14 cellular contexts compared by ENCODE assay signal in the genomic region with DNA sequence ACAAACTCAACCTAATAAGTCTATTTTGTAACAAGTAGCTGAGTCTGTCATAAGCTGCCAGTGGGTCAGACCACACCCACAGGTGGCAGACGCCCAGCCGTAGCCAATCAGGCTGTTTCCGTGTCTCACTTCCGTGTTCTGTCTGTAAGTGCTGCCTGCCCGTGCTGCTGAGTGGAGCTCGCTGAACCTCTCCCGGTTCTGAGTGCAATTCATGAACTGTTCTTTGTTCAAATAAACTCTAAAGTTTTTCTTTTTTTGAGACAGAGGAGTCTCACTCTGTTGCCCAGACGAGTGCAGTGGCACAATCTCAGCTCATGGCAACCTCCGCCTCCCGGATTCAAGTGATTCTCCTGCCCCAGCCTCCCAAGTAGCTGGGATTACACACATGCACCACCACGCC. TPM values are rescaled to one million over a fixed set of nuclear protein-coding genes. Genes with fewer than 3 reads are reported as not detected.
DNase-seq lines count a peak whose midpoint lies in the region; ATAC-seq and TF ChIP-seq lines count a peak whose summit lies in the region.
"Had no signal": no experiment of that assay in that cellular context is flagged by ENCODE, and none has a peak within 500 bp of the region (broad histone marks: within the 10 kb centered on the region; RNA-seq: fewer than 3 reads in every experiment).

No MANE protein-coding gene starts in this region.

- no peaks in the 10 kb centered on the region for H3K4me1 ChIP-seq in HEK293 (ENCODE audit: control insufficient read depth, insufficient read depth, low read length)
- H3K4me1 ChIP-seq in esophagus muscularis mucosa = no peaks in the 10 kb centered on the region

- H3K9me3 ChIP-seq in HEK293 (ENCODE audit: control insufficient read depth, insufficient read depth, low read depth, low read length) (no peaks in the 10 kb centered on the region), esophagus muscularis mucosa (no peaks in the 10 kb centered on the region)
- H3K9me3 ChIP-seq: tibial nerve had no signal

- peaks cover 7% of the 10 kb centered on the region for H3K36me3 Mint-ChIP-seq in activated naive CD8-positive, alpha-beta T cell treated with anti-CD3 and anti-CD28 coated beads for 36 hours

- TF ChIP-seq CTCF in HEK293 (tag by site-specific recombination; IDR thresholded peaks at IDR 0.05) = no peak
- no peak for TF ChIP-seq CTCF in esophagus muscularis mucosa (IDR thresholded peaks at IDR 0.05)

- CTCF ChIA-PET in HEK293 (lab: Yijun Ruan, JAX) = interaction anchor here (1.0 to 1.5 kb wide), 4 partner anchors 9 to 126 kb away, joined by 3 to 4 read pairs (median 4); no protein-coding TSS in a partner anchor

- no peaks in the 10 kb centered on the region for H3K9me3 Mint-ChIP-seq in activated naive CD8-positive, alpha-beta T cell treated with anti-CD3 and anti-CD28 coated beads for 36 hours
- H3K9me3 Mint-ChIP-seq: activated CD8-positive, alpha-beta T cell treated with anti-CD3 and anti-CD28 coated beads for 36 hours; activated naive CD4-positive, alpha-beta T cell treated with anti-CD3 and anti-CD28 coated beads for 36 hours; CD4-positive, alpha-beta T cell had no signal

- POLR2A ChIA-PET in HEK293 (lab: Yijun Ruan, JAX) = interaction anchor here (0.6 to 1.1 kb wide), 2 partner anchors 25 to 760 kb away, joined by 3 read pairs; partner anchors contain the start of gene POFUT2

- ATAC-seq in HG02571 (IDR thresholded peaks at IDR 0.05; ENCODE audit: unreplicated experiment) = no peak
- ATAC-seq: activated CD8-positive, alpha-beta T cell treated with anti-CD3 and anti-CD28 coated beads for 36 hours had no signal

- H3K4me1 Mint-ChIP-seq in activated naive CD8-positive, alpha-beta T cell treated with anti-CD3 and anti-CD28 coated beads for 36 hours = peaks cover 11% of the 10 kb centered on the region

- DNase-seq in NCI-H1436 treated with DMSO at 0.1 percent for 48 hours (lab: John Stamatoyannopoulos, UW) (peak; percentile 39), esophagus muscularis mucosa (ENCODE audit: extremely low spot score) (peak; percentile 53), renal cortical epithelial cell (ENCODE audit: low read depth) (peak; percentile 15), NCI-H1930 (lab: John Stamatoyannopoulos, UW) (no peak)
- DNase-seq in activated naive CD8-positive, alpha-beta T cell treated with anti-CD3 and anti-CD28 coated beads for 36 hours = no peak
- DNase-seq: activated CD8-positive, alpha-beta T cell treated with anti-CD3 and anti-CD28 coated beads for 36 hours; activated naive CD4-positive, alpha-beta T cell treated with anti-CD3 and anti-CD28 coated beads for 36 hours; CD4-positive, alpha-beta T cell; GDM1; MM.1S; NCI-H2227 treated with DMSO at 0.1 percent for 48 hours had no signal

- H3K27me3 Mint-ChIP-seq in activated naive CD8-positive, alpha-beta T cell treated with anti-CD3 and anti-CD28 coated beads for 36 hours = no peaks in the 10 kb centered on the region
- H3K27me3 Mint-ChIP-seq: activated CD8-positive, alpha-beta T cell treated with anti-CD3 and anti-CD28 coated beads for 36 hours; CD4-positive, alpha-beta T cell had no signal

- no peak overlapping the region for H3K4me3 Mint-ChIP-seq in activated naive CD8-positive, alpha-beta T cell treated with anti-CD3 and anti-CD28 coated beads for 36 hours
- H3K4me3 Mint-ChIP-seq: activated CD8-positive, alpha-beta T cell treated with anti-CD3 and anti-CD28 coated beads for 36 hours; activated naive CD4-positive, alpha-beta T cell treated with anti-CD3 and anti-CD28 coated beads for 36 hours; CD4-positive, alpha-beta T cell had no signal

- no peak overlapping the region for H3K27ac Mint-ChIP-seq in activated naive CD8-positive, alpha-beta T cell treated with anti-CD3 and anti-CD28 coated beads for 36 hours
- H3K27ac Mint-ChIP-seq: activated CD8-positive, alpha-beta T cell treated with anti-CD3 and anti-CD28 coated beads for 36 hours; activated naive CD4-positive, alpha-beta T cell treated with anti-CD3 and anti-CD28 coated beads for 36 hours; CD4-positive, alpha-beta T cell had no signal

- no peak for TF ChIP-seq EP300 in esophagus muscularis mucosa (IDR thresholded peaks at IDR 0.05)

- 91% methylated on average over 11 of the region's 11 CpGs for WGBS in esophagus muscularis mucosa

- H3K4me3 ChIP-seq in HEK293 (ENCODE audit: low read depth, low read length) = no peak overlapping the region
- H3K4me3 ChIP-seq in esophagus muscularis mucosa = no peak overlapping the region
- H3K4me3 ChIP-seq: tibial nerve had no signal

- intact Hi-C loops in esophagus muscularis mucosa (cut with DNase I) = no loop called here

- peaks cover 0 to 5% (median 0%) of the 10 kb centered on the region in 4 donors for H3K27me3 ChIP-seq in esophagus muscularis mucosa

- no peak overlapping the region for H3K27ac ChIP-seq in HEK293 (ENCODE audit: extremely low read depth, low read depth, low read length)
- no peak overlapping the region for H3K27ac ChIP-seq in esophagus muscularis mucosa (replicated peaks in 1 of 4)
- H3K27ac ChIP-seq: tibial nerve had no signal

- H3K36me3 ChIP-seq in HEK293 (ENCODE audit: control insufficient read depth in 2 of 2, insufficient read depth in 1 of 2, low read length in 2 of 2) = peaks cover 0 to 45% of the 10 kb centered on the region in 2 experiments; a peak in 2 of 3 replicates
- H3K36me3 ChIP-seq in esophagus muscularis mucosa = peaks cover 25 to 54% (median 49%) of the 10 kb centered on the region in 4 donors

- no peak for TF ChIP-seq POLR2A in esophagus muscularis mucosa (IDR thresholded peaks at IDR 0.05; ENCODE audit: low read depth)

TF ChIP-seq in HEK293, 187 proteins besides CTCF, POLR2A, EP300 and RAD21:
- TF ChIP-seq SCRT2 (tag by site-specific recombination; IDR thresholded peaks at IDR 0.05) (0 out of 2 replicates have a peak, but pooled peaks have one; percentile 19), ZNF19 (tag by site-specific recombination; IDR thresholded peaks at IDR 0.05; ENCODE audit: low read depth) (no peak)

RNA-seq across cellular contexts. Expression of gene POFUT2, which starts 25.1 kb away (rescaled TPM):
- total RNA-seq in esophagus muscularis mucosa (10 to 100 TPM; 15.8 to 21.6 (median 18.7) TPM), renal cortical epithelial cell (24.3 and 35.5 TPM in 2 replicates)
- 10 to 100 TPM; 11.6 to 13.3 TPM for total RNA-seq in activated naive CD8-positive, alpha-beta T cell treated with anti-CD3 and anti-CD28 coated beads for 36 hours

Comparison
In these comparisons a context has a peak if more than half of its experiments do, and no peak if none do; other contexts are left out.
1. DNase-seq: peak in NCI-H1436 treated with DMSO at 0.1 percent for 48 hours (single experiment), esophagus muscularis mucosa (single experiment) and renal cortical epithelial cell (single experiment); none in activated naive CD8-positive, alpha-beta T cell treated with anti-CD3 and anti-CD28 coated beads for 36 hours (single experiment) and NCI-H1930 (0 of 2).